Comparison of ENCODE assay signal across 8 cellular contexts in genomic region chr3:45597581-45597980, GRCh38. TPM values are rescaled to one million over a fixed set of nuclear protein-coding genes. Genes with fewer than 3 reads are reported as not detected.
A peak's percentile ranks its signal among the peaks of the same experiment; 100 is the strongest.
DNase-seq lines count a peak whose midpoint lies in the region; ATAC-seq and TF ChIP-seq lines count a peak whose summit lies in the region.

No MANE protein-coding gene starts in this region.

- H3K9me3 ChIP-seq in KOPT-K1 (ENCODE audit: insufficient read depth, low read length, poor library complexity, severe bottlenecking), result no peaks in the 10 kb centered on the region

- H3K27ac Mint-ChIP-seq in brain, result peak overlapping the region; percentile 58 to 88 (median 73)
- H3K27ac Mint-ChIP-seq in natural killer cell treated with Interleukin-12 subunit alpha and Interleukin-12 subunit beta and Interleukin-15 and Interleukin-18, amount 100 ng/mL, for 72 hours, result peak overlapping the region; percentile 45 to 76

- ATAC-seq in natural killer cell treated with Interleukin-12 subunit alpha and Interleukin-12 subunit beta and Interleukin-15 and Interleukin-18, amount 100 ng/mL, for 72 hours, result no peak

- no peak for TF ChIP-seq CTCF in BJ (IDR thresholded peaks at IDR 0.05; ENCODE audit: insufficient read depth, low read depth, low read length)
- TF ChIP-seq CTCF in brain (conservative IDR thresholded peaks at IDR 0.05), result no peak

- H3K4me3 ChIP-seq in BJ (ENCODE audit: low read depth, low read length), result peak overlapping the region; percentile 16; the same call in 1 of the 2 replicates

- H3K4me3 Mint-ChIP-seq in brain, result peak overlapping the region; percentile 78 to 99 (median 87)
- H3K4me3 Mint-ChIP-seq in natural killer cell treated with Interleukin-12 subunit alpha and Interleukin-12 subunit beta and Interleukin-15 and Interleukin-18, amount 100 ng/mL, for 72 hours, result peak overlapping the region; percentile 92

- POLR2A ChIA-PET in BJ (lab: Charles Lee), result no interaction called here

- DNase-seq in BJ (ENCODE audit: low read depth) (no peak), NCI-H146 (lab: John Stamatoyannopoulos, UW) (no peak), NCI-H1930 (lab: John Stamatoyannopoulos, UW) (no peak), ecto neural progenitor cell (ENCODE audit: low spot score) (no peak)
- DNase-seq in natural killer cell treated with Interleukin-12 subunit alpha and Interleukin-12 subunit beta and Interleukin-15 and Interleukin-18, amount 100 ng/mL, for 72 hours (ENCODE audit: low spot score), result no peak
- DNase-seq in stimulated activated CD8-positive, alpha-beta memory T cell treated with anti-CD3 and anti-CD28 coated beads, Interleukin-4, amount 100 ng/mL, for 48 hours, result no peak

- peaks cover 88% of the 10 kb centered on the region for H3K4me1 Mint-ChIP-seq in brain
- H3K4me1 Mint-ChIP-seq in natural killer cell treated with Interleukin-12 subunit alpha and Interleukin-12 subunit beta and Interleukin-15 and Interleukin-18, amount 100 ng/mL, for 72 hours (ENCODE audit: low read depth in 2 of 2), result peaks cover 55 to 62% of the 10 kb centered on the region in 2 donors

- CTCF ChIA-PET in BJ (lab: Yijun Ruan, JAX), result interaction anchor here (0.7 to 2.1 kb wide), 5 partner anchors 12 to 62 kb away, joined by 3 to 13 read pairs (median 5); no protein-coding TSS in a partner anchor

- H3K36me3 ChIP-seq in BJ (ENCODE audit: control insufficient read depth, insufficient read depth, low read length) (peaks cover 2% of the 10 kb centered on the region), KOPT-K1 (ENCODE audit: insufficient read depth, low read length) (peaks cover 45% of the 10 kb centered on the region)

- peaks cover 12% of the 10 kb centered on the region for H3K36me3 Mint-ChIP-seq in brain
- no peaks in the 10 kb centered on the region for H3K36me3 Mint-ChIP-seq in natural killer cell treated with Interleukin-12 subunit alpha and Interleukin-12 subunit beta and Interleukin-15 and Interleukin-18, amount 100 ng/mL, for 72 hours

- H3K27ac ChIP-seq in KOPT-K1 (ENCODE audit: low read depth, low read length, poor library complexity, severe bottlenecking), result peak overlapping the region; percentile 84

- H3K9me3 Mint-ChIP-seq in brain, result no peaks in the 10 kb centered on the region
- no peaks in the 10 kb centered on the region for H3K9me3 Mint-ChIP-seq in natural killer cell treated with Interleukin-12 subunit alpha and Interleukin-12 subunit beta and Interleukin-15 and Interleukin-18, amount 100 ng/mL, for 72 hours

- H3K27me3 ChIP-seq in BJ (ENCODE audit: control insufficient read depth, insufficient read depth, low read length), result no peaks in the 10 kb centered on the region

- peaks cover 5% of the 10 kb centered on the region for H3K27me3 Mint-ChIP-seq in brain
- H3K27me3 Mint-ChIP-seq in natural killer cell treated with Interleukin-12 subunit alpha and Interleukin-12 subunit beta and Interleukin-15 and Interleukin-18, amount 100 ng/mL, for 72 hours, result no peaks in the 10 kb centered on the region

RNA-seq across cellular contexts. Expression of gene LIMD1, which starts 3.0 kb away (rescaled TPM):
- 9.8 and 13.9 TPM in 2 replicates for polyA plus RNA-seq in BJ (2011; rRNA removed)
- polyA minus RNA-seq in BJ (2011; rRNA and poly(A)+ RNA removed), result 28.7 and 29.9 TPM in 2 replicates
- polyA plus RNA-seq in brain (ENCODE audit: insufficient read depth, low read depth, low replicate concordance), result 1.3 TPM
- total RNA-seq in natural killer cell treated with Interleukin-12 subunit alpha and Interleukin-12 subunit beta and Interleukin-15 and Interleukin-18, amount 100 ng/mL, for 72 hours, result 10 to 100 TPM; 34.4 to 71.4 TPM
